10 cellular contexts compared by ENCODE assay signal in the genomic region with DNA sequence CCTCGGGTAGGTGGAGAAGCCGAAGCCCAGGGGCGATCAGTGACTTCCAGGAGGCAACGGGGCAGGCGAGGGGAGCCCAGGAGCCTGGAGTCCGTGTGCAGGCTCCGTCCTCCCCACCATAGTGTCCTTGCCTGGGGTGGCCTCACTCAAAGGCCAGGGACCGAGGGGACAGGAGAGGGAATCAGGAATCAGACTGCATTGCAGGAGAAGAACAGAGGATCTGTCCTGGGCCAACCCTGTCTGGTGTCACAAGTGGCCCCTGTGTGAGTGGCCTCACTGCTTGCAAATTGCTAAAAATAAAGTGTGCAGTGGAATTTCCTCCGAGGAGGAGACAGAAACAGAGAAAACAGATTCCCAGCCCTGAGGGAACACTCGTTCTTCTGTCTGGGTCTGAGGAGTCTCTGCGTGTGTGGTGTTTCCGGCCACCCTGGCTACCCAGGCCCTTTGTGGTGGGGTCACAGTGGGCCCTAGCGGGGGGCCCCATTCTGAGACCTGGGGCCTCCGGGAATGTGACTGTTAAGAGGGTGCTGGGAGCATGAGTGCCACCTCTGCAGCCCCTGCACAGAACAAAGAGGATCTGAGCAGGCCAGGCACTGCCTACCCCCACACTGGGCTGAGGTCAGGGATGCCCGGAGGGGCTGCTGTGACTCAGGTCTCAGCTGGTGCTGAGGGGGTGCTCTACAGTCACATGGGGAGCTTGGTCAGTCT. TPM values are rescaled to one million over a fixed set of nuclear protein-coding genes. Genes with fewer than 3 reads are reported as not detected.
A peak's percentile ranks its signal among the peaks of the same experiment; 100 is the strongest.
DNase-seq lines count a peak whose midpoint lies in the region; ATAC-seq, FAIRE-seq and TF ChIP-seq lines count a peak whose summit lies in the region.
"Had no signal": no experiment of that assay in that cellular context is flagged by ENCODE, and none has a peak within 500 bp of the region (broad histone marks: within the 10 kb centered on the region; RNA-seq: fewer than 3 reads in every experiment).

No MANE protein-coding gene starts in this region.

- peaks cover 94% of the 10 kb centered on the region for H3K4me1 Mint-ChIP-seq in activated T-helper 1 cell treated with anti-CD3 and anti-CD28 coated beads, Interleukin-12 subunit alpha, Interleukin-12 subunit beta, Interleukin-2, Interleukin-4 antibody, amounts not matched to agents 30 ng/mL and 10 ng/mL and 1 ng/mL, durations not matched to agents 14 hours and 24 hours and 36 hours (ENCODE audit: low read depth)

- peaks cover 82% of the 10 kb centered on the region for H3K36me3 Mint-ChIP-seq in activated T-helper 1 cell treated with anti-CD3 and anti-CD28 coated beads, Interleukin-12 subunit alpha, Interleukin-12 subunit beta, Interleukin-2, Interleukin-4 antibody, amounts not matched to agents 30 ng/mL and 10 ng/mL and 1 ng/mL, durations not matched to agents 14 hours and 24 hours and 36 hours (ENCODE audit: low read depth)

- no peak for FAIRE-seq in small intestine (lab: Jason Lieb, UNC)
- FAIRE-seq: colon had no signal

- H3K9me3 ChIP-seq in heart right ventricle (peaks cover 0 to 6% (median 0%) of the 10 kb centered on the region in 11 donors), small intestine (ENCODE audit: control insufficient read depth, low read depth) (no peaks in the 10 kb centered on the region)

- ATAC-seq in heart right ventricle (peak; percentile 43 to 71 (median 61)), GM21576 (IDR thresholded peaks at IDR 0.05; ENCODE audit: unreplicated experiment) (no peak), GM19467 (IDR thresholded peaks at IDR 0.05; ENCODE audit: unreplicated experiment) (no peak), HG03175 (IDR thresholded peaks at IDR 0.05; ENCODE audit: unreplicated experiment) (no peak)

- intact Hi-C loops in activated T-helper 1 cell treated with anti-CD3 and anti-CD28 coated beads, Interleukin-12 subunit alpha, Interleukin-12 subunit beta, Interleukin-2, Interleukin-4 antibody, amounts not matched to agents 30 ng/mL and 10 ng/mL and 1 ng/mL, durations not matched to agents 14 hours and 24 hours and 36 hours (cut with micrococcal nuclease): no loop called here
- intact Hi-C loops in heart right ventricle (cut with DNase I): no loop called here

- peaks cover 5% of the 10 kb centered on the region for H3K9me3 Mint-ChIP-seq in activated T-helper 1 cell treated with anti-CD3 and anti-CD28 coated beads, Interleukin-12 subunit alpha, Interleukin-12 subunit beta, Interleukin-2, Interleukin-4 antibody, amounts not matched to agents 30 ng/mL and 10 ng/mL and 1 ng/mL, durations not matched to agents 14 hours and 24 hours and 36 hours

- no peak for TF ChIP-seq CTCF in heart right ventricle (IDR thresholded peaks at IDR 0.05)

- no peak for DNase-seq in activated T-helper 1 cell treated with anti-CD3 and anti-CD28 coated beads, Interleukin-12 subunit alpha, Interleukin-12 subunit beta, Interleukin-2, Interleukin-4 antibody, amounts not matched to agents 30 ng/mL and 10 ng/mL and 1 ng/mL, durations not matched to agents 14 hours and 24 hours and 36 hours (ENCODE audit: low spot score)
- DNase-seq in heart right ventricle (peak in 1 of 2 donors; percentile 40), small intestine (no peak), HCEC 1CT (no peak)
- DNase-seq: NCI-H1048 had no signal

- WGBS in heart right ventricle, 2 donors: 31 to 44% methylated on average over 15 of the region's 15 CpGs
- WGBS in small intestine, 3 donors: 76 to 80% (median 76%) methylated on average over 15 of the region's 15 CpGs

- peaks cover 9 to 62% (median 29%) of the 10 kb centered on the region in 9 donors for H3K4me1 ChIP-seq in heart right ventricle
- H3K4me1 ChIP-seq in small intestine (ENCODE audit: control insufficient read depth in 2 of 2, insufficient read depth in 1 of 2, low read depth in 1 of 2, low read length in 1 of 2): peaks cover 0 to 4% of the 10 kb centered on the region in 2 donors

- TF ChIP-seq POLR2A in GM15510 (IDR thresholded peaks at IDR 0.05; ENCODE audit: borderline replicate concordance, extremely low read depth, insufficient read length): peak; percentile 24

- peak overlapping the region; percentile 75 for H3K4me3 Mint-ChIP-seq in activated T-helper 1 cell treated with anti-CD3 and anti-CD28 coated beads, Interleukin-12 subunit alpha, Interleukin-12 subunit beta, Interleukin-2, Interleukin-4 antibody, amounts not matched to agents 30 ng/mL and 10 ng/mL and 1 ng/mL, durations not matched to agents 14 hours and 24 hours and 36 hours

- peaks cover 0 to 42% (median 0%) of the 10 kb centered on the region in 9 donors for H3K36me3 ChIP-seq in heart right ventricle
- H3K36me3 ChIP-seq in small intestine (ENCODE audit: control insufficient read depth in 2 of 2, insufficient read depth in 2 of 2, low read length in 2 of 2): no peaks in the 10 kb centered on the region

- no peaks in the 10 kb centered on the region for H3K27me3 Mint-ChIP-seq in activated T-helper 1 cell treated with anti-CD3 and anti-CD28 coated beads, Interleukin-12 subunit alpha, Interleukin-12 subunit beta, Interleukin-2, Interleukin-4 antibody, amounts not matched to agents 30 ng/mL and 10 ng/mL and 1 ng/mL, durations not matched to agents 14 hours and 24 hours and 36 hours (ENCODE audit: insufficient read depth)

- H3K27me3 ChIP-seq in heart right ventricle: no peaks in the 10 kb centered on the region
- H3K27me3 ChIP-seq in small intestine (ENCODE audit: control insufficient read depth in 2 of 2, insufficient read depth in 2 of 2, low read length in 2 of 2): no peaks in the 10 kb centered on the region

- H3K27ac ChIP-seq in heart right ventricle (peak overlapping the region; percentile 6 to 83 (median 73)), small intestine (ENCODE audit: low read depth in 1 of 2, low read length in 1 of 2) (peak overlapping the region; percentile 38 to 64)

- peak overlapping the region; percentile 92 for H3K27ac Mint-ChIP-seq in activated T-helper 1 cell treated with anti-CD3 and anti-CD28 coated beads, Interleukin-12 subunit alpha, Interleukin-12 subunit beta, Interleukin-2, Interleukin-4 antibody, amounts not matched to agents 30 ng/mL and 10 ng/mL and 1 ng/mL, durations not matched to agents 14 hours and 24 hours and 36 hours

- H3K4me3 ChIP-seq in heart right ventricle: peak overlapping the region in 1 of 10 donors; percentile 2
- H3K4me3 ChIP-seq in small intestine (ENCODE audit: low read depth in 1 of 2, low read length in 2 of 2): no peak overlapping the region

RNA-seq across cellular contexts. Expression of a gene that starts 7.5 kb away (rescaled TPM):
- 136 and 138 TPM in 2 replicates for total RNA-seq in activated T-helper 1 cell treated with anti-CD3 and anti-CD28 coated beads, Interleukin-12 subunit alpha, Interleukin-12 subunit beta, Interleukin-2, Interleukin-4 antibody, amounts not matched to agents 30 ng/mL and 10 ng/mL and 1 ng/mL, durations not matched to agents 14 hours and 24 hours and 36 hours
- 1 to 10 TPM; 1.1 to 6.7 (median 1.9) TPM for total RNA-seq in heart right ventricle
- 1 to 10 TPM; 2.2 to 5.7 TPM for polyA plus RNA-seq in heart right ventricle
- polyA plus RNA-seq in small intestine: 1 to 10 TPM; 1.1 to 2.8 (median 1.1) TPM

RNA-seq across cellular contexts. Expression of a gene that starts 42.1 kb away (rescaled TPM):
- 134 and 142 TPM in 2 replicates for total RNA-seq in activated T-helper 1 cell treated with anti-CD3 and anti-CD28 coated beads, Interleukin-12 subunit alpha, Interleukin-12 subunit beta, Interleukin-2, Interleukin-4 antibody, amounts not matched to agents 30 ng/mL and 10 ng/mL and 1 ng/mL, durations not matched to agents 14 hours and 24 hours and 36 hours
- 10 to 100 TPM in 8 of 10 donors, 1 to 10 TPM in 2; 9.2 to 24.0 (median 13.4) TPM for total RNA-seq in heart right ventricle
- 10 to 100 TPM; 10.2 to 12.5 TPM for polyA plus RNA-seq in heart right ventricle
- polyA plus RNA-seq in small intestine: 10 to 100 TPM in 1 of 3 donors, 1 to 10 TPM in 2; 2.0 to 35.7 (median 6.5) TPM

Comparison
In these comparisons a context has a peak if more than half of its experiments do, and no peak if none do; other contexts are left out.
1. ATAC-seq: peak in heart right ventricle (8 of 8); none in GM21576 (single experiment), GM19467 (single experiment) and HG03175 (single experiment).
2. RNA of a gene that starts 7.5 kb away (total RNA-seq): 136 to 138 TPM in activated T-helper 1 cell treated with anti-CD3 and anti-CD28 coated beads, Interleukin-12 subunit alpha, Interleukin-12 subunit beta, Interleukin-2, Interleukin-4 antibody, amounts not matched to agents 30 ng/mL and 10 ng/mL and 1 ng/mL, durations not matched to agents 14 hours and 24 hours and 36 hours; 1.1 to 6.7 TPM in heart right ventricle; every median in the first group is over 10 times any median in the second.